In the genomic region with DNA sequence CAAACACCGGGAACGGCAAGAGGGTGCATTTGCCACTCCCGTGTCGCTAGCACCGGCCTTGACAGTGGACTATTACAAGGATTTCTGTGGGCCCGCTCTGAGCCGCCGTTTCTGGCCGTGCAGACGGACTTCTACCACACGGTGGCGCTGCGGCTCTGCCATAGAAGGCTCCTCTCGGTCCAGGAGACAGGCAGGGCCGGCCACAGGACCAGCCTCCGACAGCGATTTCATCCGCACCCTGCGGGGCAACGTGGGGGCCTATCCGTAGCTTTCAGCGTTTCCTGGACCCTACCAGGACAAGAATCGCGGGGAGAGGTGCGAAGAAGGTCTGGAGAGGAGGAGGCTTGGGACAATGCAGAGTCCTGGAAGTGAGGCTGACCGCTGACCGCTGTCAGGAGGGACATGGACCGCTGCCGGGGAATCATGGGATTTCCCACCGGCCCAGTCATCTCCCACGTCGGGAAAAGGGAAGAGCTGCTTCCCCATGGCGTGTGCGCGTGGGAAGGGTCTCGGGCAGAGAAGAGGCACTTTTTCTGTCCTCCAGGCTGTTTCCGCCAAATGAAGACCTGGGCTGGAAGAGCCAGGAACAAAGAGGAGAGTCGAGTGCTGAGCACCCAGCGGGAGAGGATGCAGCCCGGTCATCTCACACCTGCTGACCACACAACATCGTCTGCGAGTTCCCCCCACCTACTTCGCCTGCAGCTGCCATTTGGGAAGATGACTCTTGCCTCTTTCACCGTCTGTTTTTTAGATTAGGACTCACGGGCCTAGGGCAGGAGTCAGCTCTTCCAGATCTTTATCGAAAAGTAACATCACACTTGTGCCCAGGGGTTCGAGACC, we compare ENCODE assay signal across 8 cellular contexts. TPM values are rescaled to one million over a fixed set of nuclear protein-coding genes. Genes with fewer than 3 reads are reported as not detected.
DNase-seq lines count a peak whose midpoint lies in the region; ATAC-seq and TF ChIP-seq lines count a peak whose summit lies in the region.

No MANE protein-coding gene starts in this region.

- H3K23ac ChIP-seq in neuronal stem cell (ENCODE audit: low read depth, low read length, poor library complexity) = peak overlapping the region; percentile 62

- CTCF ChIA-PET in CD4-positive, alpha-beta memory T cell (lab: Charles Lee; ENCODE audit: partially characterized antibody) = interaction anchor here (0.6 to 3.8 kb wide), 21 partner anchors 8 to 946 kb away, joined by 3 to 39 read pairs (median 4); partner anchors contain the start of gene DYNC2LI1

- H3K27ac ChIP-seq in CD4-positive, alpha-beta memory T cell (ENCODE audit: low read depth, low read length) = no peak overlapping the region
- H3K27ac ChIP-seq in foreskin keratinocyte = no peak overlapping the region
- no peak overlapping the region for H3K27ac ChIP-seq in neuronal stem cell (replicated peaks; ENCODE audit: low read length)

- intact Hi-C loops in CD4-positive, alpha-beta memory T cell (cut with micrococcal nuclease) = loop anchor here (1.0 to 2.0 kb wide), 5 partner anchors 17 to 781 kb away; no protein-coding TSS in a partner anchor

- H2BK15ac ChIP-seq in neuronal stem cell (ENCODE audit: low read length) = no peak overlapping the region

- peak; percentile 60 to 70 (median 62) for DNase-seq in CD4-positive, alpha-beta memory T cell
- DNase-seq in LoVo (ENCODE audit: low spot score) (peak; percentile 85), SHP77 (lab: John Stamatoyannopoulos, UW) (peak; percentile 80 to 88), foreskin keratinocyte (peak in 1 of 2 donors; percentile 50), neuronal stem cell (ENCODE audit: low spot score) (peak; percentile 84)
- peak; percentile 93 for DNase-seq in activated effector memory CD4-positive, alpha-beta T cell treated with anti-CD3 and anti-CD28 coated beads, Interleukin-2, amount 50 U/mL, for 16 hours
- peak; percentile 81 for DNase-seq in stimulated activated naive CD8-positive, alpha-beta T cell treated with anti-CD3 and anti-CD28 coated beads, Interleukin-15, amount 100 ng/mL, for 72 hours

- H2BK120ac ChIP-seq in neuronal stem cell (ENCODE audit: low read depth, low read length) = no peak overlapping the region

- H3K9me3 Mint-ChIP-seq in CD4-positive, alpha-beta memory T cell = no peaks in the 10 kb centered on the region
- H3K9me3 Mint-ChIP-seq in stimulated activated naive CD8-positive, alpha-beta T cell treated with anti-CD3 and anti-CD28 coated beads, Interleukin-15, amount 100 ng/mL, for 72 hours = no peaks in the 10 kb centered on the region

- H3K4me1 Mint-ChIP-seq in CD4-positive, alpha-beta memory T cell = peaks cover 8 to 20% (median 17%) of the 10 kb centered on the region in 4 donors
- H3K4me1 Mint-ChIP-seq in stimulated activated naive CD8-positive, alpha-beta T cell treated with anti-CD3 and anti-CD28 coated beads, Interleukin-15, amount 100 ng/mL, for 72 hours = peaks cover 19% of the 10 kb centered on the region

- H2AK5ac ChIP-seq in neuronal stem cell (ENCODE audit: low read depth, low read length) = no peak overlapping the region

- peak overlapping the region in 1 of 2 donors; percentile 30 for H3K4me3 ChIP-seq in CD4-positive, alpha-beta memory T cell (ENCODE audit: low read length in 2 of 2)
- H3K4me3 ChIP-seq in neuronal stem cell (ENCODE audit: low read length in 2 of 2) = peak overlapping the region in 1 of 2 donors; percentile 29

- H3K9ac ChIP-seq in neuronal stem cell (ENCODE audit: low read depth, low read length, poor library complexity) = no peak overlapping the region

- H3K79me1 ChIP-seq in neuronal stem cell (ENCODE audit: low read depth, low read length) = no peaks in the 10 kb centered on the region

- POLR2A ChIA-PET in CD4-positive, alpha-beta memory T cell (lab: Charles Lee; ENCODE audit: partially characterized antibody) = interaction anchor here (0.9 to 3.5 kb wide), 3 partner anchors 17 to 768 kb away, joined by 3 to 19 read pairs (median 3); partner anchors contain the start of gene THADA

- H2AFZ ChIP-seq in neuronal stem cell (ENCODE audit: low read length) = peak overlapping the region; percentile 91

- no peaks in the 10 kb centered on the region for H3K36me3 ChIP-seq in CD4-positive, alpha-beta memory T cell (ENCODE audit: insufficient read depth, low read length)
- H3K36me3 ChIP-seq in neuronal stem cell (replicated peaks in 1 of 2; ENCODE audit: control insufficient read depth in 2 of 2, insufficient read depth in 2 of 2, low read length in 2 of 2) = no peaks in the 10 kb centered on the region

- no peak overlapping the region for H3K14ac ChIP-seq in neuronal stem cell (ENCODE audit: low read length)

- H3K4ac ChIP-seq in neuronal stem cell (ENCODE audit: low read length) = no peak overlapping the region

- peak overlapping the region; percentile 49 for H3K4me2 ChIP-seq in neuronal stem cell (ENCODE audit: insufficient read depth, low read length, poor library complexity, severe bottlenecking)

- H3K18ac ChIP-seq in neuronal stem cell (ENCODE audit: low read length) = peak overlapping the region; percentile 72

- H4K91ac ChIP-seq in neuronal stem cell (ENCODE audit: low read depth, low read length, poor library complexity) = peak overlapping the region; percentile 79

- peak; percentile 95 for TF ChIP-seq CTCF in foreskin keratinocyte (conservative IDR thresholded peaks at IDR 0.05)

- H3K4me3 Mint-ChIP-seq in CD4-positive, alpha-beta memory T cell = peak overlapping the region; percentile 48 to 80 (median 68)
- peak overlapping the region; percentile 63 to 80 for H3K4me3 Mint-ChIP-seq in stimulated activated naive CD8-positive, alpha-beta T cell treated with anti-CD3 and anti-CD28 coated beads, Interleukin-15, amount 100 ng/mL, for 72 hours

- H3K36me3 Mint-ChIP-seq in CD4-positive, alpha-beta memory T cell = no peaks in the 10 kb centered on the region

- H3K27me3 ChIP-seq in CD4-positive, alpha-beta memory T cell (ENCODE audit: insufficient read depth, low read length) = no peaks in the 10 kb centered on the region
- H3K27me3 ChIP-seq in foreskin keratinocyte = no peaks in the 10 kb centered on the region
- H3K27me3 ChIP-seq in neuronal stem cell (ENCODE audit: control insufficient read depth in 3 of 3, insufficient read depth in 3 of 3, low read depth in 1 of 3, low read length in 3 of 3) = peaks cover 0 to 25% (median under 1%) of the 10 kb centered on the region in 3 experiments

- no peaks in the 10 kb centered on the region for H3K9me3 ChIP-seq in CD4-positive, alpha-beta memory T cell (ENCODE audit: control insufficient read depth in 1 of 2, low read length in 2 of 2)
- no peaks in the 10 kb centered on the region for H3K9me3 ChIP-seq in neuronal stem cell (replicated peaks in 1 of 2; ENCODE audit: control insufficient read depth in 2 of 2, insufficient read depth in 1 of 2, low read depth in 1 of 2, low read length in 2 of 2)

- H2BK5ac ChIP-seq in neuronal stem cell (ENCODE audit: low read length) = no peak overlapping the region

- no CpG with 5 or more reads among the region's 47 CpGs for WGBS in neuronal stem cell (ENCODE audit: extremely low coverage in 2 of 2, insufficient read length in 2 of 2, insufficient replicate concordance in 1 of 2), 2 donors

- H3K27ac Mint-ChIP-seq in CD4-positive, alpha-beta memory T cell = peak overlapping the region in 1 of 7 donors; percentile 77
- H3K27ac Mint-ChIP-seq in stimulated activated naive CD8-positive, alpha-beta T cell treated with anti-CD3 and anti-CD28 coated beads, Interleukin-15, amount 100 ng/mL, for 72 hours = no peak overlapping the region

- ATAC-seq in GM21447 (IDR thresholded peaks at IDR 0.05; ENCODE audit: unreplicated experiment) (peak; percentile 64), foreskin keratinocyte (peak; percentile 77)
- ATAC-seq in stimulated activated naive CD8-positive, alpha-beta T cell treated with anti-CD3 and anti-CD28 coated beads, Interleukin-15, amount 100 ng/mL, for 72 hours = peak; percentile 89

- peaks cover 13% of the 10 kb centered on the region for H3K4me1 ChIP-seq in CD4-positive, alpha-beta memory T cell (ENCODE audit: insufficient read depth, low read length)
- peaks cover 20% of the 10 kb centered on the region for H3K4me1 ChIP-seq in foreskin keratinocyte
- peaks cover 3 to 7% of the 10 kb centered on the region in 2 donors for H3K4me1 ChIP-seq in neuronal stem cell (ENCODE audit: control insufficient read depth in 2 of 2, insufficient read depth in 1 of 2, low read depth in 1 of 2, low read length in 2 of 2)

- H4K8ac ChIP-seq in neuronal stem cell (ENCODE audit: low read depth, low read length) = no peak overlapping the region

- H3K27me3 Mint-ChIP-seq in CD4-positive, alpha-beta memory T cell = peaks cover 3 to 10% of the 10 kb centered on the region in 2 donors
- H3K27me3 Mint-ChIP-seq in stimulated activated naive CD8-positive, alpha-beta T cell treated with anti-CD3 and anti-CD28 coated beads, Interleukin-15, amount 100 ng/mL, for 72 hours = peaks cover 14% of the 10 kb centered on the region

- no peak overlapping the region for H2BK12ac ChIP-seq in neuronal stem cell (ENCODE audit: low read length)

RNA-seq across cellular contexts. Expression of gene HAAO, which starts 35.5 kb away (rescaled TPM):
- under 1 TPM in 1 of 2 experiments, not detected in 1; 0.44 TPM for total RNA-seq in CD4-positive, alpha-beta memory T cell
- under 1 TPM in 1 of 2 donors, not detected in 1; 0.21 TPM for polyA plus RNA-seq in CD4-positive, alpha-beta memory T cell
- total RNA-seq in foreskin keratinocyte = 0.48 and 0.56 TPM in 2 replicates
- 0.47 and 0.57 TPM in 2 replicates for polyA plus RNA-seq in foreskin keratinocyte
- 2.1 TPM for polyA plus RNA-seq in neuronal stem cell (2013, experiment 1 of 2)
- polyA plus RNA-seq in neuronal stem cell (2013, experiment 2 of 2) = 2.5 TPM
